Comparison of ENCODE assay signal across 1 cellular context in genomic region chr10:110701618-110701971, GRCh38.
TF ChIP-seq lines count a peak whose summit lies in the region.

No MANE protein-coding gene starts in this region.

TF ChIP-seq in WTC11, 78 proteins besides CTCF, POLR2A, EP300 and RAD21 (continued from another document):
- TF ChIP-seq ARID4B (CRISPR knock-in tag; IDR thresholded peaks at IDR 0.05; ENCODE audit: borderline replicate concordance): no peak
- TF ChIP-seq ZNF317 (CRISPR knock-in tag; IDR thresholded peaks at IDR 0.05; ENCODE audit: borderline replicate concordance, low read depth): no peak
- no peak for TF ChIP-seq AFF4 (CRISPR knock-in tag; IDR thresholded peaks at IDR 0.05; ENCODE audit: borderline replicate concordance)
- no peak for TF ChIP-seq RELA (CRISPR knock-in tag; IDR thresholded peaks at IDR 0.05; ENCODE audit: borderline replicate concordance)
